ENCODE assay signal across 15 cellular contexts in the genomic region with DNA sequence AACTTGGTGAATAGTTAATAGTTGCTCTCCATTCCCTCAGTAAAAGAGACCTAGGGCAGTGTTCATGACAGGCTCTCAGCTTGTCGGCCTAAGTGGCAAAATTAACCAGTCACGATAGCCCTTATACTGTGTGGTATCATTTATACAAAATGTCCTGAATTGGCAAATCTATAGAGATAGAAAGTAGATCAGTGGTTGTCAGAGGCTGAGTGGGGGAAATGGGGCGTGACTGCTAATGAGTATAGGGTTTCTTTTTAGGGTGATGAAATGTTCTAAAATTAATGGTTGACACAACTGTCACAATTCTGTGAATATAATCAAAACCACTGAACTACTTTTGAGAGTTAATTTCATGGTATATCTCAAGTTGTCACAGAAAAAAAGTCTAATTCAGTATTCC.
"Had no signal": no experiment of that assay in that cellular context is flagged by ENCODE, and none has a peak within 500 bp of the region (broad histone marks: within the 10 kb centered on the region; RNA-seq: fewer than 3 reads in every experiment).

No MANE protein-coding gene starts in this region.

- H3K4me1 ChIP-seq: colonic mucosa had no signal

- H3K9me3 ChIP-seq: colonic mucosa, esophagus squamous epithelium, mucosa of descending colon, thyroid gland, vagina had no signal

- H3K27ac ChIP-seq: colonic mucosa, esophagus squamous epithelium, thyroid gland, vagina had no signal

- H3K9me3 Mint-ChIP-seq: activated T-cell treated with anti-CD3 and anti-CD28 coated beads, Interleukin-2, amount 50 U/mL, for 4 hours had no signal

- H3K36me3 ChIP-seq: colonic mucosa, thyroid gland, vagina had no signal

- ATAC-seq: left colon, mucosa of descending colon had no signal

- H3K4me3 Mint-ChIP-seq: activated T-cell treated with anti-CD3 and anti-CD28 coated beads, Interleukin-2, amount 50 U/mL, for 4 hours had no signal

- DNase-seq: activated CD4-positive, alpha-beta T cell treated with anti-CD3 and anti-CD28 coated beads, Interleukin-2, amount 50 U/mL, for 48 hours; activated CD4-positive, CD25-positive, alpha-beta regulatory T cell; activated gamma-delta T cell treated with Interleukin-2 at 50 U/mL for 16 hours; activated T-cell treated with anti-CD3 and anti-CD28 coated beads, Interleukin-2, amount 50 U/mL, for 4 hours; colonic mucosa; esophagus squamous epithelium; foreskin fibroblast; head of caudate nucleus; left colon; mammary epithelial cell; mucosa of descending colon; retina; small intestine; thyroid gland had no signal

- H3K27me3 ChIP-seq: colonic mucosa, esophagus squamous epithelium, thyroid gland, vagina had no signal

- H3K4me3 ChIP-seq: colonic mucosa, esophagus squamous epithelium, mucosa of descending colon, thyroid gland, vagina had no signal
